Comparison of ENCODE assay signal across 9 cellular contexts in genomic region chr7:92766461-92767003, GRCh38.
DNase-seq lines count a peak whose midpoint lies in the region; ATAC-seq and TF ChIP-seq lines count a peak whose summit lies in the region.
"Had no signal": no experiment of that assay in that cellular context is flagged by ENCODE, and none has a peak within 500 bp of the region (broad histone marks: within the 10 kb centered on the region; RNA-seq: fewer than 3 reads in every experiment).

No MANE protein-coding gene starts in this region.

- H3K4me1 ChIP-seq in breast epithelium (no peaks in the 10 kb centered on the region), right cardiac atrium (ENCODE audit: control insufficient read depth, insufficient read depth, low read length) (peaks cover 3% of the 10 kb centered on the region)

- CTCF ChIA-PET in MCF 10A (lab: Yijun Ruan, JAX) = interaction anchor here (0.6 to 1.9 kb wide), 15 partner anchors 7 to 1233 kb away, joined by 3 to 13 read pairs (median 3); no protein-coding TSS in a partner anchor

- H3K9me3 ChIP-seq in breast epithelium (no peaks in the 10 kb centered on the region), right cardiac atrium (ENCODE audit: control insufficient read depth, low read length) (no peaks in the 10 kb centered on the region)

- H3K4me1 Mint-ChIP-seq in MCF 10A (ENCODE audit: insufficient read depth, unreplicated experiment) (peaks cover 40% of the 10 kb centered on the region), type B pancreatic cell (ENCODE audit: unreplicated experiment) (peaks cover 53% of the 10 kb centered on the region)
- peaks cover 49% of the 10 kb centered on the region for H3K4me1 Mint-ChIP-seq in activated naive CD8-positive, alpha-beta T cell treated with anti-CD3 and anti-CD28 coated beads for 36 hours

- no peaks in the 10 kb centered on the region for H3K27me3 Mint-ChIP-seq in MCF 10A (ENCODE audit: insufficient read depth, unreplicated experiment)
- H3K27me3 Mint-ChIP-seq in activated naive CD8-positive, alpha-beta T cell treated with anti-CD3 and anti-CD28 coated beads for 36 hours = no peaks in the 10 kb centered on the region
- no peaks in the 10 kb centered on the region for H3K27me3 Mint-ChIP-seq in type B pancreatic cell

- ATAC-seq in right cardiac atrium (peak; percentile 57 to 70), HG03571 (IDR thresholded peaks at IDR 0.05; ENCODE audit: unreplicated experiment) (no peak)

- peak overlapping the region; percentile 59 for H3K4me3 Mint-ChIP-seq in MCF 10A (ENCODE audit: unreplicated experiment)
- no peak overlapping the region for H3K4me3 Mint-ChIP-seq in activated naive CD8-positive, alpha-beta T cell treated with anti-CD3 and anti-CD28 coated beads for 36 hours
- no peak overlapping the region for H3K4me3 Mint-ChIP-seq in type B pancreatic cell

- TF ChIP-seq CTCF in MCF 10A (IDR thresholded peaks at IDR 0.05; ENCODE audit: unreplicated experiment) = no peak
- no peak for TF ChIP-seq CTCF in breast epithelium (IDR thresholded peaks at IDR 0.05)
- no peak for TF ChIP-seq CTCF in type B pancreatic cell (conservative IDR thresholded peaks at IDR 0.05)

- intact Hi-C loops in MCF 10A (cut with micrococcal nuclease) (loop anchor here (5.0 kb wide), 1 partner anchor 66 kb away; no protein-coding TSS in a partner anchor), breast epithelium (cut with DNase I; ENCODE audit: low total_unique reads) (no loop called here), right cardiac atrium (cut with DNase I) (no loop called here)

- H3K27me3 ChIP-seq in breast epithelium (no peaks in the 10 kb centered on the region), right cardiac atrium (ENCODE audit: control insufficient read depth, insufficient read depth) (no peaks in the 10 kb centered on the region)

- H3K4me3 ChIP-seq in breast epithelium (no peak overlapping the region), right cardiac atrium (ENCODE audit: low read length) (no peak overlapping the region)

- POLR2A ChIA-PET in MCF 10A (lab: Yijun Ruan, JAX) = interaction anchor here (0.6 to 3.8 kb wide), 31 partner anchors 9 to 351 kb away, joined by 3 to 27 read pairs (median 4); partner anchors contain the start of genes CDK6, PEX1 and RBM48

- peak overlapping the region in 1 of 2 donors; percentile 29 for H3K27ac ChIP-seq in breast epithelium
- H3K27ac ChIP-seq in right cardiac atrium (ENCODE audit: low read length) = no peak overlapping the region

- no peaks in the 10 kb centered on the region for H3K36me3 ChIP-seq in breast epithelium

- BruUV-seq in MCF 10A (replicated peaks; lab: Mats Ljungman, UMichigan) = no TSS peak

- TF ChIP-seq POLR2A in breast epithelium (IDR thresholded peaks at IDR 0.05) = no peak

- peak overlapping the region; percentile 98 for H3K27ac Mint-ChIP-seq in MCF 10A (ENCODE audit: low read depth, unreplicated experiment)
- peak overlapping the region; percentile 11 for H3K27ac Mint-ChIP-seq in activated naive CD8-positive, alpha-beta T cell treated with anti-CD3 and anti-CD28 coated beads for 36 hours
- H3K27ac Mint-ChIP-seq in type B pancreatic cell = peak overlapping the region; percentile 92

- no peaks in the 10 kb centered on the region for H3K9me3 Mint-ChIP-seq in MCF 10A (ENCODE audit: unreplicated experiment)
- no peaks in the 10 kb centered on the region for H3K9me3 Mint-ChIP-seq in activated naive CD8-positive, alpha-beta T cell treated with anti-CD3 and anti-CD28 coated beads for 36 hours
- peaks cover 5% of the 10 kb centered on the region for H3K9me3 Mint-ChIP-seq in type B pancreatic cell

- WGBS in right cardiac atrium = 22% methylated on average over 3 of the region's 3 CpGs

- H3K36me3 Mint-ChIP-seq in MCF 10A (ENCODE audit: insufficient read depth, unreplicated experiment) (no peaks in the 10 kb centered on the region), type B pancreatic cell (peaks cover 14% of the 10 kb centered on the region)
- H3K36me3 Mint-ChIP-seq in activated naive CD8-positive, alpha-beta T cell treated with anti-CD3 and anti-CD28 coated beads for 36 hours = peaks cover 59% of the 10 kb centered on the region

- peak; percentile 30 for DNase-seq in MCF 10A (ENCODE audit: unreplicated experiment)
- DNase-seq in breast epithelium (ENCODE audit: low spot score in 2 of 2) = no peak
- DNase-seq in activated naive CD8-positive, alpha-beta T cell treated with anti-CD3 and anti-CD28 coated beads for 36 hours = no peak
- DNase-seq in right cardiac atrium = no peak
- DNase-seq in type B pancreatic cell (ENCODE audit: extremely low spot score, unreplicated experiment) = no peak
- DNase-seq in SHP77 (lab: John Stamatoyannopoulos, UW) = no peak
- no peak for DNase-seq in NCI-H82 treated with DMSO at 0.1 percent for 48 hours (lab: John Stamatoyannopoulos, UW; ENCODE audit: unreplicated experiment)
- DNase-seq: effector memory CD4-positive, alpha-beta T cell had no signal

Comparison
In these comparisons a context has a peak if more than half of its experiments do, and no peak if none do; other contexts are left out.
1. H3K27ac Mint-ChIP-seq: peak in every context shown above with its lines; median percentile 98 in MCF 10A; 92 in type B pancreatic cell; 11 in activated naive CD8-positive, alpha-beta T cell treated with anti-CD3 and anti-CD28 coated beads for 36 hours.